10 cellular contexts compared by ENCODE assay signal in the genomic region with DNA sequence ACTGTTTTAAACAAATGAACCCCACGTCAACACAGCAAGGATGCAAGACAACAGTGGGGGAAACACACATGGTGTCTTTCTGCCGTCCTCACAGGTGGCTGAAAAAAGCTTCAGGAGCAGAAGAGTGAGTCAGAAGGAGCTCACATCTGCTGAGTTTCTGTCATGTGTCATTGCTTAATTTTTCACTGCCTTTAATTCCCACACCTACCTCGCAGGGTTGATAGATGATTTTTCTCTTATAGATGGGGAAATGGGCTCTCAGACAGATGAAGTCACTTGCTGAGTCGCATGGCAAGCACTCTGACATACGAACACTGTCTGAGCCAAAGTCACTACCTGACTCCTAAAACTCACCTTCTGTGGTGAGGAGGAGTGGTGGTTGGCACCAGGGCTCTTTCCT. TPM values are rescaled to one million over a fixed set of nuclear protein-coding genes. Genes with fewer than 3 reads are reported as not detected.
DNase-seq lines count a peak whose midpoint lies in the region; ATAC-seq, FAIRE-seq and TF ChIP-seq lines count a peak whose summit lies in the region.
"Had no signal": no experiment of that assay in that cellular context is flagged by ENCODE, and none has a peak within 500 bp of the region (broad histone marks: within the 10 kb centered on the region; RNA-seq: fewer than 3 reads in every experiment).

No MANE protein-coding gene starts in this region.

- H3K27ac ChIP-seq in HEK293 (ENCODE audit: extremely low read depth, low read depth, low read length) = no peak overlapping the region
- H3K27ac ChIP-seq in esophagus squamous epithelium = no peak overlapping the region
- H3K27ac ChIP-seq: neutrophil had no signal

- H3K4me1 ChIP-seq in HEK293 (ENCODE audit: control insufficient read depth, insufficient read depth, low read length) (peaks cover 17% of the 10 kb centered on the region; the same call in 1 of the 2 replicates), esophagus squamous epithelium (no peaks in the 10 kb centered on the region)

- CTCF ChIA-PET in HEK293 (lab: Yijun Ruan, JAX) = interaction anchor here (0.6 to 5.4 kb wide), 7 partner anchors 11 to 1776 kb away, joined by 3 to 35 read pairs (median 6); a partner anchor contains a TSS

- POLR2A ChIA-PET in HEK293 (lab: Yijun Ruan, JAX) = no interaction called here

- no peaks in the 10 kb centered on the region for H3K9me3 ChIP-seq in HEK293 (ENCODE audit: control insufficient read depth, insufficient read depth, low read depth, low read length)
- no peaks in the 10 kb centered on the region for H3K9me3 ChIP-seq in esophagus squamous epithelium
- H3K9me3 ChIP-seq: neutrophil had no signal

- TF ChIP-seq POLR2A in esophagus squamous epithelium (IDR thresholded peaks at IDR 0.05) = no peak

- peak; percentile 49 for FAIRE-seq in RCC 7860 (lab: Jason Lieb, UNC)

- H3K36me3 ChIP-seq in HEK293 (ENCODE audit: control insufficient read depth in 2 of 2, insufficient read depth in 1 of 2, low read length in 2 of 2) (no peaks in the 10 kb centered on the region; a peak in 1 of 3 replicates), esophagus squamous epithelium (no peaks in the 10 kb centered on the region)
- H3K36me3 ChIP-seq: neutrophil had no signal

- in situ Hi-C loops in KBM-7 (cut with MboI; ENCODE audit: low pct_unique_long_range_greater_than_20kb, low sequenced_read_pairs) = no loop called here

- ATAC-seq in HG03378 (IDR thresholded peaks at IDR 0.05; ENCODE audit: unreplicated experiment) = no peak

- H3K4me3 ChIP-seq in HEK293 (ENCODE audit: low read depth, low read length) (no peak overlapping the region), esophagus squamous epithelium (no peak overlapping the region)

- intact Hi-C loops in esophagus squamous epithelium (cut with DNase I) = no loop called here

- WGBS in esophagus squamous epithelium, 2 donors = 32 to 48% methylated on average over 5 of the region's 5 CpGs

- peak; percentile 11 for DNase-seq in NCI-H2196 (lab: John Stamatoyannopoulos, UW; ENCODE audit: unreplicated experiment)
- no peak for DNase-seq in NCI-H2196 treated with DMSO at 0.1 percent for 48 hours (lab: John Stamatoyannopoulos, UW; ENCODE audit: unreplicated experiment)
- DNase-seq in RCC 7860 (ENCODE audit: low spot score) = peak; percentile 48
- DNase-seq in renal cortical epithelial cell (ENCODE audit: low read depth) = peak; percentile 79
- DNase-seq in esophagus squamous epithelium (lab: John Stamatoyannopoulos, UW) = no peak
- no peak for DNase-seq in KBM-7
- DNase-seq: activated CD8-positive, alpha-beta memory T cell treated with anti-CD3 and anti-CD28 coated beads, Interleukin-2, amount 50 U/mL, for 4 hours had no signal

- H3K27me3 ChIP-seq in esophagus squamous epithelium = no peaks in the 10 kb centered on the region
- H3K27me3 ChIP-seq: neutrophil had no signal

- TF ChIP-seq CTCF in HEK293 (tag by site-specific recombination; IDR thresholded peaks at IDR 0.05) = no peak
- no peak for TF ChIP-seq CTCF in esophagus squamous epithelium (IDR thresholded peaks at IDR 0.05)

TF ChIP-seq in HEK293, 187 proteins besides CTCF, POLR2A, EP300 and RAD21:
- TF ChIP-seq, protein P1, sequence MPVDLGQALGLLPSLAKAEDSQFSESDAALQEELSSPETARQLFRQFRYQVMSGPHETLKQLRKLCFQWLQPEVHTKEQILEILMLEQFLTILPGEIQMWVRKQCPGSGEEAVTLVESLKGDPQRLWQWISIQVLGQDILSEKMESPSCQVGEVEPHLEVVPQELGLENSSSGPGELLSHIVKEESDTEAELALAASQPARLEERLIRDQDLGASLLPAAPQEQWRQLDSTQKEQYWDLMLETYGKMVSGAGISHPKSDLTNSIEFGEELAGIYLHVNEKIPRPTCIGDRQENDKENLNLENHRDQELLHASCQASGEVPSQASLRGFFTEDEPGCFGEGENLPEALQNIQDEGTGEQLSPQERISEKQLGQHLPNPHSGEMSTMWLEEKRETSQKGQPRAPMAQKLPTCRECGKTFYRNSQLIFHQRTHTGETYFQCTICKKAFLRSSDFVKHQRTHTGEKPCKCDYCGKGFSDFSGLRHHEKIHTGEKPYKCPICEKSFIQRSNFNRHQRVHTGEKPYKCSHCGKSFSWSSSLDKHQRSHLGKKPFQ (tag by site-specific recombination; IDR thresholded peaks at IDR 0.05) = no peak
- no peak for TF ChIP-seq ZNF10 (tag by site-specific recombination; IDR thresholded peaks at IDR 0.05)
- TF ChIP-seq ZNF404 (tag by site-specific recombination; IDR thresholded peaks at IDR 0.05) = no peak
- peak; percentile 49; the same call in 1 of the 2 replicates for TF ChIP-seq ZBTB17 (tag by site-specific recombination; IDR thresholded peaks at IDR 0.05)
- 0 out of 2 replicates have a peak, but pooled peaks have one; percentile 5 for TF ChIP-seq PRDM1 (tag by site-specific recombination; IDR thresholded peaks at IDR 0.05)
- no peak for TF ChIP-seq ZNF707 (tag by site-specific recombination; IDR thresholded peaks at IDR 0.05)
- no peak for TF ChIP-seq ZNF548 (tag by site-specific recombination; IDR thresholded peaks at IDR 0.05)
- 0 out of 2 replicates have a peak, but pooled peaks have one; percentile 14 for TF ChIP-seq ZNF600 (tag by site-specific recombination; IDR thresholded peaks at IDR 0.05)
- TF ChIP-seq ZNF830 (tag by site-specific recombination; IDR thresholded peaks at IDR 0.05; ENCODE audit: low read depth) = no peak
- no peak for TF ChIP-seq ZNF560 (tag by site-specific recombination; IDR thresholded peaks at IDR 0.05; ENCODE audit: borderline replicate concordance)
- no peak for TF ChIP-seq ZNF654 (tag by site-specific recombination; IDR thresholded peaks at IDR 0.05; ENCODE audit: low read depth)
- no peak for TF ChIP-seq GLIS1 (tag by site-specific recombination; IDR thresholded peaks at IDR 0.05)
- TF ChIP-seq KLF16 (tag by site-specific recombination; IDR thresholded peaks at IDR 0.05) = no peak
- TF ChIP-seq ZNF366 (tag by site-specific recombination; conservative IDR thresholded peaks at IDR 0.05) = no peak
- no peak for TF ChIP-seq ZNF768 (tag by site-specific recombination; IDR thresholded peaks at IDR 0.05)
- no peak for TF ChIP-seq ZNF626 (tag by site-specific recombination; IDR thresholded peaks at IDR 0.05)
- TF ChIP-seq ZFP41 (tag by site-specific recombination; IDR thresholded peaks at IDR 0.05; ENCODE audit: borderline replicate concordance) = no peak
- no peak for TF ChIP-seq ZFP37 (tag by site-specific recombination; IDR thresholded peaks at IDR 0.05)
- TF ChIP-seq ZNF112 (tag by site-specific recombination; IDR thresholded peaks at IDR 0.05) = no peak
- no peak for TF ChIP-seq ZNF777 (tag by site-specific recombination; IDR thresholded peaks at IDR 0.05; ENCODE audit: borderline replicate concordance)
- TF ChIP-seq, protein P2, sequence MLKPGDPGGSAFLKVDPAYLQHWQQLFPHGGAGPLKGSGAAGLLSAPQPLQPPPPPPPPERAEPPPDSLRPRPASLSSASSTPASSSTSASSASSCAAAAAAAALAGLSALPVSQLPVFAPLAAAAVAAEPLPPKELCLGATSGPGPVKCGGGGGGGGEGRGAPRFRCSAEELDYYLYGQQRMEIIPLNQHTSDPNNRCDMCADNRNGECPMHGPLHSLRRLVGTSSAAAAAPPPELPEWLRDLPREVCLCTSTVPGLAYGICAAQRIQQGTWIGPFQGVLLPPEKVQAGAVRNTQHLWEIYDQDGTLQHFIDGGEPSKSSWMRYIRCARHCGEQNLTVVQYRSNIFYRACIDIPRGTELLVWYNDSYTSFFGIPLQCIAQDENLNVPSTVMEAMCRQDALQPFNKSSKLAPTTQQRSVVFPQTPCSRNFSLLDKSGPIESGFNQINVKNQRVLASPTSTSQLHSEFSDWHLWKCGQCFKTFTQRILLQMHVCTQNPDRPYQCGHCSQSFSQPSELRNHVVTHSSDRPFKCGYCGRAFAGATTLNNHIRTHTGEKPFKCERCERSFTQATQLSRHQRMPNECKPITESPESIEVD (tag by site-specific recombination; IDR thresholded peaks at IDR 0.05) = no peak
- TF ChIP-seq ZNF510 (tag by site-specific recombination; IDR thresholded peaks at IDR 0.05; ENCODE audit: insufficient replicate concordance) = no peak
- TF ChIP-seq, protein P3, sequence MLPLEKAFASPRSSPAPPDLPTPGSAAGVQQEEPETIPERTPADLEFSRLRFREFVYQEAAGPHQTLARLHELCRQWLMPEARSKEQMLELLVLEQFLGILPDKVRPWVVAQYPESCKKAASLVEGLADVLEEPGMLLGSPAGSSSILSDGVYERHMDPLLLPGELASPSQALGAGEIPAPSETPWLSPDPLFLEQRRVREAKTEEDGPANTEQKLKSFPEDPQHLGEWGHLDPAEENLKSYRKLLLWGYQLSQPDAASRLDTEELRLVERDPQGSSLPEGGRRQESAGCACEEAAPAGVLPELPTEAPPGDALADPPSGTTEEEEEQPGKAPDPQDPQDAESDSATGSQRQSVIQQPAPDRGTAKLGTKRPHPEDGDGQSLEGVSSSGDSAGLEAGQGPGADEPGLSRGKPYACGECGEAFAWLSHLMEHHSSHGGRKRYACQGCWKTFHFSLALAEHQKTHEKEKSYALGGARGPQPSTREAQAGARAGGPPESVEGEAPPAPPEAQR (tag by site-specific recombination; IDR thresholded peaks at IDR 0.05) = no peak
- no peak for TF ChIP-seq GLI4 (tag by site-specific recombination; IDR thresholded peaks at IDR 0.05)

RNA-seq across cellular contexts. Expression of a gene that starts 28.3 kb away (rescaled TPM):
- total RNA-seq in renal cortical epithelial cell (37.0 and 55.7 TPM in 2 replicates), esophagus squamous epithelium (10 to 100 TPM in 3 of 4 donors, 1 to 10 TPM in 1; 7.2 to 19.7 (median 18.3) TPM)

Comparison
In these comparisons a context has a peak if more than half of its experiments do, and no peak if none do; other contexts are left out.
1. DNase-seq: peak in NCI-H2196 (single experiment), RCC 7860 (single experiment) and renal cortical epithelial cell (single experiment); none in NCI-H2196 treated with DMSO at 0.1 percent for 48 hours (single experiment), esophagus squamous epithelium (single experiment) and KBM-7 (single experiment).